Comparison of ENCODE assay signal across 38 cellular contexts in genomic region chr19:17155251-17155650, GRCh38.
"Had no signal": no experiment of that assay in that cellular context is flagged by ENCODE, and none has a peak within 500 bp of the region (broad histone marks: within the 10 kb centered on the region; RNA-seq: fewer than 3 reads in every experiment).

No MANE protein-coding gene starts in this region.

- H3K4me1 ChIP-seq: adrenal gland, ascending aorta, body of pancreas, breast epithelium had no signal

- H3K27me3 ChIP-seq: adrenal gland, ascending aorta, body of pancreas, brain microvascular endothelial cell, breast epithelium, cardiac muscle cell had no signal

- ATAC-seq: activated naive CD4-positive, alpha-beta T cell treated with anti-CD3 and anti-CD28 coated beads, Interleukin-2, amount 50 U/mL, for 72 hours; activated naive CD8-positive, alpha-beta T cell treated with anti-CD3 and anti-CD28 coated beads, Interleukin-2, amount 50 U/mL, for 24 hours; activated T-cell treated with anti-CD3 and anti-CD28 coated beads, Interleukin-2, amount 50 U/mL, for 4 hours; activated T-cell treated with anti-CD3 and anti-CD28 coated beads, Interleukin-2, amount 50 U/mL, for 72 hours; activated T-helper 17 cell treated with anti-CD3 and anti-CD28 coated beads, Interleukin-2, amount 50 U/mL, for 72 hours; body of pancreas had no signal

- H3K27me3 Mint-ChIP-seq: activated naive CD4-positive, alpha-beta T cell treated with anti-CD3 and anti-CD28 coated beads, Interleukin-2, amount 10 ng/mL, durations not matched to agents 7 days and 5 days; activated naive CD4-positive, alpha-beta T cell treated with anti-CD3 and anti-CD28 coated beads, Interleukin-2, amount 50 U/mL, for 24 hours; activated naive CD8-positive, alpha-beta T cell; activated naive CD8-positive, alpha-beta T cell treated with anti-CD3 and anti-CD28 coated beads for 36 hours; activated naive CD8-positive, alpha-beta T cell treated with anti-CD3 and anti-CD28 coated beads, Interleukin-2, amount 10 ng/mL, durations not matched to agents 7 days and 5 days; activated naive CD8-positive, alpha-beta T cell treated with anti-CD3 and anti-CD28 coated beads, Interleukin-2, amount 50 U/mL, for 24 hours; activated T-cell treated with anti-CD3 and anti-CD28 coated beads, Interleukin-2, amount 50 U/mL, for 24 hours; activated T-helper 17 cell treated with anti-CD3 and anti-CD28 coated beads, Interleukin-2, amount 50 U/mL, for 72 hours; brain; central memory CD8-positive, alpha-beta T cell had no signal

- H3K9me3 Mint-ChIP-seq: activated naive CD4-positive, alpha-beta T cell treated with anti-CD3 and anti-CD28 coated beads for 36 hours; activated naive CD4-positive, alpha-beta T cell treated with anti-CD3 and anti-CD28 coated beads, Interleukin-2, amount 10 ng/mL, durations not matched to agents 7 days and 5 days; activated naive CD4-positive, alpha-beta T cell treated with anti-CD3 and anti-CD28 coated beads, Interleukin-2, amount 50 U/mL, for 24 hours; activated naive CD4-positive, alpha-beta T cell treated with anti-CD3 and anti-CD28 coated beads, Interleukin-2, amount 50 U/mL, for 72 hours; activated naive CD8-positive, alpha-beta T cell treated with anti-CD3 and anti-CD28 coated beads for 36 hours; activated naive CD8-positive, alpha-beta T cell treated with anti-CD3 and anti-CD28 coated beads, Interleukin-2, amount 10 ng/mL, durations not matched to agents 7 days and 5 days; activated naive CD8-positive, alpha-beta T cell treated with anti-CD3 and anti-CD28 coated beads, Interleukin-2, amount 50 U/mL, for 24 hours; activated T-cell treated with anti-CD3 and anti-CD28 coated beads, Interleukin-2, amount 50 U/mL, for 24 hours; activated T-cell treated with anti-CD3 and anti-CD28 coated beads, Interleukin-2, amount 50 U/mL, for 4 hours; activated T-cell treated with anti-CD3 and anti-CD28 coated beads, Interleukin-2, amount 50 U/mL, for 72 hours; activated T-helper 1 cell treated with anti-CD3 and anti-CD28 coated beads, Interleukin-12 subunit alpha, Interleukin-12 subunit beta, Interleukin-2, Interleukin-4 antibody, amounts not matched to agents 30 ng/mL and 10 ng/mL and 1 ng/mL, durations not matched to agents 14 hours and 24 hours and 36 hours; activated T-helper 17 cell treated with anti-CD3 and anti-CD28 coated beads, Interleukin-2, amount 50 U/mL, for 72 hours; activated T-helper 2 cell treated with anti-CD3 and anti-CD28 coated beads, Interferon-gamma antibody, Interleukin-2, Interleukin-4, amounts not matched to agents 10 μg/mL and 5 μg/mL and 100 μg/mL, durations not matched to agents 14 hours and 24 hours and 36 hours; brain; central memory CD8-positive, alpha-beta T cell had no signal

- DNase-seq: activated effector memory CD4-positive, alpha-beta T cell treated with anti-CD3 and anti-CD28 coated beads, Interleukin-2, amount 50 U/mL, for 16 hours; activated effector memory CD4-positive, alpha-beta T cell treated with Interleukin-2 at 50 U/mL for 16 hours; activated gamma-delta T cell; activated gamma-delta T cell treated with Interleukin-2 at 50 U/mL for 16 hours; activated naive CD4-positive, alpha-beta T cell; activated naive CD4-positive, alpha-beta T cell treated with anti-CD3 and anti-CD28 coated beads for 36 hours; activated naive CD4-positive, alpha-beta T cell treated with anti-CD3 and anti-CD28 coated beads, Interleukin-2, amount 10 ng/mL, durations not matched to agents 7 days and 5 days; activated naive CD4-positive, alpha-beta T cell treated with anti-CD3 and anti-CD28 coated beads, Interleukin-2, amount 50 U/mL, for 16 hours; activated naive CD4-positive, alpha-beta T cell treated with Interleukin-2 at 50 U/mL for 16 hours; activated naive CD8-positive, alpha-beta T cell treated with anti-CD3 and anti-CD28 coated beads for 36 hours; activated naive CD8-positive, alpha-beta T cell treated with anti-CD3 and anti-CD28 coated beads, Interleukin-2, amount 10 ng/mL, durations not matched to agents 7 days and 5 days; activated naive CD8-positive, alpha-beta T cell treated with anti-CD3 and anti-CD28 coated beads, Interleukin-2, amount 50 U/mL, for 24 hours; activated T-cell treated with anti-CD3 and anti-CD28 coated beads, Interleukin-2, amount 50 U/mL, for 1 hour; activated T-cell treated with anti-CD3 and anti-CD28 coated beads, Interleukin-2, amount 50 U/mL, for 24 hours; activated T-cell treated with anti-CD3 and anti-CD28 coated beads, Interleukin-2, amount 50 U/mL, for 4 hours; activated T-cell treated with anti-CD3 and anti-CD28 coated beads, Interleukin-2, amount 50 U/mL, for 48 hours; activated T-cell treated with anti-CD3 and anti-CD28 coated beads, Interleukin-2, amount 50 U/mL, for 72 hours; adrenal gland; amniotic stem cell; amygdala; anterior cingulate cortex; aorta; body of pancreas; brain microvascular endothelial cell; caudate nucleus; central memory CD4-positive, alpha-beta T cell; cerebellar nuclear complex had no signal

- H3K27ac ChIP-seq: adrenal gland, ascending aorta, body of pancreas, brain microvascular endothelial cell, cardiac muscle cell had no signal

- H3K4me3 Mint-ChIP-seq: activated naive CD4-positive, alpha-beta T cell treated with anti-CD3 and anti-CD28 coated beads for 36 hours; activated naive CD4-positive, alpha-beta T cell treated with anti-CD3 and anti-CD28 coated beads, Interleukin-2, amount 10 ng/mL, durations not matched to agents 7 days and 5 days; activated naive CD4-positive, alpha-beta T cell treated with anti-CD3 and anti-CD28 coated beads, Interleukin-2, amount 50 U/mL, for 24 hours; activated naive CD8-positive, alpha-beta T cell; activated naive CD8-positive, alpha-beta T cell treated with anti-CD3 and anti-CD28 coated beads for 36 hours; activated naive CD8-positive, alpha-beta T cell treated with anti-CD3 and anti-CD28 coated beads, Interleukin-2, amount 10 ng/mL, durations not matched to agents 7 days and 5 days; activated naive CD8-positive, alpha-beta T cell treated with anti-CD3 and anti-CD28 coated beads, Interleukin-2, amount 50 U/mL, for 24 hours; activated T-cell treated with anti-CD3 and anti-CD28 coated beads, Interleukin-2, amount 50 U/mL, for 24 hours; activated T-cell treated with anti-CD3 and anti-CD28 coated beads, Interleukin-2, amount 50 U/mL, for 4 hours; activated T-cell treated with anti-CD3 and anti-CD28 coated beads, Interleukin-2, amount 50 U/mL, for 72 hours; activated T-helper 1 cell treated with anti-CD3 and anti-CD28 coated beads, Interleukin-12 subunit alpha, Interleukin-12 subunit beta, Interleukin-2, Interleukin-4 antibody, amounts not matched to agents 30 ng/mL and 10 ng/mL and 1 ng/mL, durations not matched to agents 14 hours and 24 hours and 36 hours; activated T-helper 17 cell treated with anti-CD3 and anti-CD28 coated beads, Interleukin-2, amount 50 U/mL, for 72 hours; brain; central memory CD8-positive, alpha-beta T cell had no signal

- H3K36me3 ChIP-seq: breast epithelium had no signal

- H3K9me3 ChIP-seq: adrenal gland, ascending aorta, body of pancreas, breast epithelium had no signal

- H3K4me3 ChIP-seq: adrenal gland, ascending aorta, body of pancreas, breast epithelium, cardiac muscle cell had no signal

- H3K27ac Mint-ChIP-seq: activated naive CD4-positive, alpha-beta T cell treated with anti-CD3 and anti-CD28 coated beads for 36 hours; activated naive CD4-positive, alpha-beta T cell treated with anti-CD3 and anti-CD28 coated beads, Interleukin-2, amount 10 ng/mL, durations not matched to agents 7 days and 5 days; activated naive CD4-positive, alpha-beta T cell treated with anti-CD3 and anti-CD28 coated beads, Interleukin-2, amount 50 U/mL, for 24 hours; activated naive CD4-positive, alpha-beta T cell treated with anti-CD3 and anti-CD28 coated beads, Interleukin-2, amount 50 U/mL, for 72 hours; activated naive CD8-positive, alpha-beta T cell; activated naive CD8-positive, alpha-beta T cell treated with anti-CD3 and anti-CD28 coated beads for 36 hours; activated naive CD8-positive, alpha-beta T cell treated with anti-CD3 and anti-CD28 coated beads, Interleukin-2, amount 10 ng/mL, durations not matched to agents 7 days and 5 days; activated naive CD8-positive, alpha-beta T cell treated with anti-CD3 and anti-CD28 coated beads, Interleukin-2, amount 50 U/mL, for 24 hours; activated T-cell treated with anti-CD3 and anti-CD28 coated beads, Interleukin-2, amount 50 U/mL, for 24 hours; activated T-cell treated with anti-CD3 and anti-CD28 coated beads, Interleukin-2, amount 50 U/mL, for 72 hours; activated T-helper 1 cell treated with anti-CD3 and anti-CD28 coated beads, Interleukin-12 subunit alpha, Interleukin-12 subunit beta, Interleukin-2, Interleukin-4 antibody, amounts not matched to agents 30 ng/mL and 10 ng/mL and 1 ng/mL, durations not matched to agents 14 hours and 24 hours and 36 hours; activated T-helper 17 cell treated with anti-CD3 and anti-CD28 coated beads, Interleukin-2, amount 50 U/mL, for 72 hours; activated T-helper 2 cell treated with anti-CD3 and anti-CD28 coated beads, Interferon-gamma antibody, Interleukin-2, Interleukin-4, amounts not matched to agents 10 μg/mL and 5 μg/mL and 100 μg/mL, durations not matched to agents 14 hours and 24 hours and 36 hours; brain had no signal

- H3K4me1 Mint-ChIP-seq: activated naive CD4-positive, alpha-beta T cell treated with anti-CD3 and anti-CD28 coated beads, Interleukin-2, amount 10 ng/mL, durations not matched to agents 7 days and 5 days; activated naive CD4-positive, alpha-beta T cell treated with anti-CD3 and anti-CD28 coated beads, Interleukin-2, amount 50 U/mL, for 24 hours; activated naive CD8-positive, alpha-beta T cell treated with anti-CD3 and anti-CD28 coated beads, Interleukin-2, amount 10 ng/mL, durations not matched to agents 7 days and 5 days; activated naive CD8-positive, alpha-beta T cell treated with anti-CD3 and anti-CD28 coated beads, Interleukin-2, amount 50 U/mL, for 24 hours; activated T-helper 17 cell treated with anti-CD3 and anti-CD28 coated beads, Interleukin-2, amount 50 U/mL, for 72 hours; brain had no signal
